In genomic region chr2:3110555-3110954, GRCh38 we compare ENCODE assay signal across 1 cellular context.
TF ChIP-seq lines count a peak whose summit lies in the region.

No MANE protein-coding gene starts in this region.

TF ChIP-seq in H1, 55 proteins besides CTCF, POLR2A, EP300 and RAD21 (continued from another document):
- TF ChIP-seq EZH2 (IDR thresholded peaks at IDR 0.05; ENCODE audit: low read depth, low read length, severe bottlenecking): no peak
